17 cellular contexts compared by ENCODE assay signal in the genomic region with DNA sequence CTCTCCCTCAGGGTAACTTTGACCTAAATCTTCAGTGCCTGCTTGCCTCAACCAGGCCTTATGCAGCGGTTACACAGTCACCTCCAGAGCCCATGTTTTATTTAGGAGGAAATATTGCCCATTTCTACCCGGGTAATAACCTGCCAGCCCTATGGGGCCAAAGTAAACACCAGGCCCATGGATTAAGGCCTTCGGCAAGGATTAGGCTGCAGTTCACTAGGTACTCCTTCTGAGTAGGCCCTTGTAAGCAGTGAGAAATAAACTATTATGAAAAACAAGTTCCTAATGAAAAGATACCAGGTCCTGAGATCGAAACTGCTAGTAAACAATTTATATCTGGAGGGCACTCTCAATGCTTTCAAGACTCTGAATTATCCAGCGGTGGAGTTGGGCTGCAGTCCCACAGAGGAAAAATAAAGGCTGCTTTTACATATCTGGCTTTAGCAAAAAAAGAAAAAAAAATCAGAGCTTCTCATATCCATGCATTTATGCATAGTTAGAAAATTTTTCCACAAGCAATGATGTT. TPM values are rescaled to one million over a fixed set of nuclear protein-coding genes. Genes with fewer than 3 reads are reported as not detected.
DNase-seq lines count a peak whose midpoint lies in the region; ATAC-seq, FAIRE-seq and TF ChIP-seq lines count a peak whose summit lies in the region.
"Had no signal": no experiment of that assay in that cellular context is flagged by ENCODE, and none has a peak within 500 bp of the region (broad histone marks: within the 10 kb centered on the region; RNA-seq: fewer than 3 reads in every experiment).

No MANE protein-coding gene starts in this region.

- H3K36me3 ChIP-seq in RWPE2 (ENCODE audit: low read depth) (no peaks in the 10 kb centered on the region), skeletal muscle tissue (ENCODE audit: control insufficient read depth in 3 of 3, insufficient read depth in 3 of 3, low read length in 3 of 3) (no peaks in the 10 kb centered on the region), pancreas (no peaks in the 10 kb centered on the region)

- H3K36me3 Mint-ChIP-seq in progenitor cell of endocrine pancreas (ENCODE audit: insufficient read depth), result no peaks in the 10 kb centered on the region

- peak overlapping the region; percentile 37 to 97 (median 93) for H3K9ac ChIP-seq in skeletal muscle tissue (ENCODE audit: low read depth in 1 of 3, low read length in 3 of 3)

- H3K9me3 ChIP-seq in RWPE2 (ENCODE audit: severe bottlenecking) (no peaks in the 10 kb centered on the region), skeletal muscle tissue (ENCODE audit: control insufficient read depth in 3 of 3, low read length in 3 of 3) (no peaks in the 10 kb centered on the region), pancreas (no peaks in the 10 kb centered on the region)

- H3K4me1 Mint-ChIP-seq in progenitor cell of endocrine pancreas (ENCODE audit: low read depth), result peaks cover 7% of the 10 kb centered on the region

- peaks cover 89% of the 10 kb centered on the region for H3K27me3 Mint-ChIP-seq in progenitor cell of endocrine pancreas

- DNase-seq in ELR (ENCODE audit: low read depth) (peak; percentile 58), RWPE2 (ENCODE audit: low spot score) (no peak), left colon (peak in 1 of 2 donors; percentile 17), pancreas (no peak), progenitor cell of endocrine pancreas (ENCODE audit: low spot score, unreplicated experiment) (no peak)
- DNase-seq: activated CD4-positive, alpha-beta T cell treated with anti-CD3 and anti-CD28 coated beads, Interleukin-2, amount 50 U/mL, for 1 hour; activated T-cell treated with anti-CD3 and anti-CD28 coated beads, Interleukin-2, amount 50 U/mL, for 4 hours; caudate nucleus; IMR-90; NCI-H1048; SHP77 treated with DMSO at 0.1 percent for 48 hours; T1000 had no signal

- TF ChIP-seq CTCF in RWPE2 (IDR thresholded peaks at IDR 0.05; ENCODE audit: poor library complexity, severe bottlenecking) (no peak), pancreas (IDR thresholded peaks at IDR 0.05) (no peak), progenitor cell of endocrine pancreas (IDR thresholded peaks at IDR 0.05; ENCODE audit: unreplicated experiment) (no peak)

- H3K9me3 Mint-ChIP-seq in progenitor cell of endocrine pancreas (ENCODE audit: low read depth), result no peaks in the 10 kb centered on the region
- H3K9me3 Mint-ChIP-seq: activated T-cell treated with anti-CD3 and anti-CD28 coated beads, Interleukin-2, amount 50 U/mL, for 4 hours had no signal

- no peak overlapping the region for H3K27ac Mint-ChIP-seq in progenitor cell of endocrine pancreas

- H3K4me3 ChIP-seq in RWPE2 (ENCODE audit: severe bottlenecking) (peak overlapping the region; percentile 33), skeletal muscle tissue (ENCODE audit: low read length in 3 of 3) (peak overlapping the region; percentile 77 to 85 (median 84)), pancreas (no peak overlapping the region)

- no peak overlapping the region for H3K4me3 Mint-ChIP-seq in progenitor cell of endocrine pancreas (ENCODE audit: low read depth)
- H3K4me3 Mint-ChIP-seq: activated T-cell treated with anti-CD3 and anti-CD28 coated beads, Interleukin-2, amount 50 U/mL, for 4 hours had no signal

- H3K27ac ChIP-seq in RWPE2 (ENCODE audit: poor library complexity, severe bottlenecking) (peak overlapping the region; percentile 93), skeletal muscle tissue (ENCODE audit: low read depth, low read length) (peak overlapping the region; percentile 84), pancreas (no peak overlapping the region)

- WGBS in pancreas, 2 donors, result 64 to 72% methylated on average over 5 of the region's 5 CpGs

- no peak for FAIRE-seq in pancreas (lab: Jason Lieb, UNC)

- no peak for ATAC-seq in RWPE2 (ENCODE audit: low read depth)
- peak; percentile 3 for ATAC-seq in left colon
- ATAC-seq in pancreas, result no peak
- no peak for ATAC-seq in HG02885 (IDR thresholded peaks at IDR 0.05; ENCODE audit: poor library complexity, unreplicated experiment)
- ATAC-seq in GM18502 (IDR thresholded peaks at IDR 0.05; ENCODE audit: poor library complexity, unreplicated experiment), result no peak
- ATAC-seq: activated T-cell treated with anti-CD3 and anti-CD28 coated beads, Interleukin-2, amount 50 U/mL, for 4 hours had no signal

- intact Hi-C loops in left colon (cut with DNase I, micrococcal nuclease), result loop anchor here in 1 of 2 donors (10.0 kb wide), 1 partner anchor 1323 kb away; no protein-coding TSS in a partner anchor
- intact Hi-C loops in pancreas (cut with DNase I), result no loop called here

- H3K27me3 ChIP-seq in RWPE2 (ENCODE audit: insufficient read depth, poor library complexity, severe bottlenecking), result no peaks in the 10 kb centered on the region
- peaks cover 10 to 25% (median 18%) of the 10 kb centered on the region in 3 donors for H3K27me3 ChIP-seq in skeletal muscle tissue (ENCODE audit: control insufficient read depth in 3 of 3, insufficient read depth in 3 of 3, low read length in 3 of 3)
- peaks cover 7 to 83% (median 25%) of the 10 kb centered on the region in 4 donors for H3K27me3 ChIP-seq in pancreas

- peaks cover 26% of the 10 kb centered on the region for H3K4me1 ChIP-seq in RWPE2 (ENCODE audit: insufficient read depth, poor library complexity, severe bottlenecking)
- H3K4me1 ChIP-seq in skeletal muscle tissue (ENCODE audit: control insufficient read depth in 3 of 3, insufficient read depth in 3 of 3, low read length in 3 of 3), result peaks cover 34 to 56% (median 35%) of the 10 kb centered on the region in 3 donors
- H3K4me1 ChIP-seq in pancreas, result peaks cover 0 to 8% (median 0%) of the 10 kb centered on the region in 3 donors

RNA-seq across cellular contexts. Expression of a gene that starts 3.7 kb away (rescaled TPM):
- total RNA-seq in left colon, result 10 to 100 TPM; 23.4 to 30.0 TPM
- 13.6 TPM for total RNA-seq in skeletal muscle tissue
- total RNA-seq in pancreas, result under 1 TPM in 4 of 6 donors, not detected in 2; 0.09 to 0.18 (median 0.14) TPM
- not detected for polyA plus RNA-seq in pancreas
- total RNA-seq in progenitor cell of endocrine pancreas, result not detected in 2 replicates
- total RNA-seq: osteocyte had no signal

RNA-seq across cellular contexts. Expression of a gene that starts 7.2 kb away (rescaled TPM):
- total RNA-seq in left colon, result 1 to 10 TPM; 3.1 to 6.1 TPM
- total RNA-seq in skeletal muscle tissue, result 2.1 TPM
- not detected for total RNA-seq in pancreas
- not detected for polyA plus RNA-seq in pancreas
- not detected in 2 replicates for total RNA-seq in progenitor cell of endocrine pancreas
- total RNA-seq: activated T-cell treated with anti-CD3 and anti-CD28 coated beads, Interleukin-2, amount 50 U/mL, for 4 hours; IMR-90; osteocyte had no signal

RNA-seq across cellular contexts. Expression of a gene that starts 12.5 kb away (rescaled TPM):
- total RNA-seq in left colon, result 10 to 100 TPM; 18.0 to 28.6 TPM
- total RNA-seq in skeletal muscle tissue, result 7.8 TPM
- under 1 TPM in 1 of 6 donors, not detected in 5; 0.13 TPM for total RNA-seq in pancreas
- polyA plus RNA-seq in pancreas, result under 1 TPM in 1 of 2 donors, not detected in 1; 0.09 TPM
- not detected in 2 replicates for total RNA-seq in progenitor cell of endocrine pancreas
- total RNA-seq: osteocyte had no signal

RNA-seq across cellular contexts. Expression of a gene that starts 21.4 kb away (rescaled TPM):
- total RNA-seq in left colon, result 10 to 100 TPM; 30.2 to 38.9 TPM
- 1.6 TPM for total RNA-seq in skeletal muscle tissue
- under 1 TPM in 3 of 6 donors, not detected in 3; 0.06 to 0.19 (median 0.17) TPM for total RNA-seq in pancreas
- under 1 TPM; 0.15 to 0.49 TPM for polyA plus RNA-seq in pancreas
- total RNA-seq in progenitor cell of endocrine pancreas, result 1.4 and 1.5 TPM in 2 replicates
- total RNA-seq: activated T-cell treated with anti-CD3 and anti-CD28 coated beads, Interleukin-2, amount 50 U/mL, for 4 hours; osteocyte had no signal

RNA-seq across cellular contexts. Expression of a gene that starts 22.0 kb away (rescaled TPM):
- total RNA-seq in left colon (10 to 100 TPM; 35.2 to 39.4 TPM), skeletal muscle tissue (0.52 TPM), pancreas (under 1 TPM in 1 of 6 donors, not detected in 5; 0.03 TPM), progenitor cell of endocrine pancreas (not detected in 2 replicates)
- polyA plus RNA-seq in pancreas, result not detected
- total RNA-seq: activated T-cell treated with anti-CD3 and anti-CD28 coated beads, Interleukin-2, amount 50 U/mL, for 4 hours; glomerular endothelial cell; IMR-90; osteocyte had no signal
- polyA plus RNA-seq: IMR-90 had no signal

Comparison
In these comparisons a context has a peak if more than half of its experiments do, and no peak if none do; other contexts are left out.
1. H3K27ac ChIP-seq: peak in RWPE2 (single experiment) and skeletal muscle tissue (single experiment); none in pancreas (0 of 4).
2. H3K4me3 ChIP-seq: peak in RWPE2 (single experiment) and skeletal muscle tissue (3 of 3); none in pancreas (0 of 4).
3. RNA of a gene that starts 3.7 kb away (total RNA-seq): 23.4 to 30.0 TPM in left colon and 13.6 TPM in skeletal muscle tissue (single experiment); 0.09 to 0.18 TPM in pancreas and not detected in progenitor cell of endocrine pancreas; every median in the first group is over 10 times any median in the second.